Comparison of ENCODE assay signal across 1 cellular context in genomic region chr9:131361202-131361833, GRCh38.
TF ChIP-seq lines count a peak whose summit lies in the region.

No MANE protein-coding gene starts in this region.

TF ChIP-seq in K562, 482 proteins besides CTCF, POLR2A, EP300 and RAD21 (continued from another document and continues in another):
- peak in 1 of 2 experiments; percentile 55; a peak in 1 of 4 replicates for TF ChIP-seq ZNF639 (CRISPR knock-in tag; conservative IDR thresholded peaks at IDR 0.05 in 1 of 2, IDR thresholded peaks at IDR 0.05 in 1 of 2)
- TF ChIP-seq NFE2L1 (tag; IDR thresholded peaks at IDR 0.05; ENCODE audit: borderline replicate concordance, low read depth), result no peak
- no peak for TF ChIP-seq ZC3H11A (IDR thresholded peaks at IDR 0.05; ENCODE audit: low read depth, low read length)
- 0 out of 2 replicates have a peak, but pooled peaks have one; percentile 16 for TF ChIP-seq ATF7 (IDR thresholded peaks at IDR 0.05)
- TF ChIP-seq REST (CRISPR knock-in tag; IDR thresholded peaks at IDR 0.05; ENCODE audit: low read depth), result no peak
- TF ChIP-seq ZEB2 (IDR thresholded peaks at IDR 0.05), result peak; percentile 81
- no peak for TF ChIP-seq GATAD2B (IDR thresholded peaks at IDR 0.05; ENCODE audit: borderline replicate concordance)
- no peak for TF ChIP-seq ZNF282 (CRISPR knock-in tag; IDR thresholded peaks at IDR 0.05)
- no peak for TF ChIP-seq TFAM (CRISPR knock-in tag; conservative IDR thresholded peaks at IDR 0.05)
- no peak for TF ChIP-seq ZNF57 (CRISPR knock-in tag; IDR thresholded peaks at IDR 0.05)
- TF ChIP-seq EHMT2 (IDR thresholded peaks at IDR 0.05), result no peak
- TF ChIP-seq NRF1 (conservative IDR thresholded peaks at IDR 0.05 in 1 of 2, IDR thresholded peaks at IDR 0.05 in 1 of 2), result peak; percentile 81 to 85
- no peak for TF ChIP-seq ZNF444 (CRISPR knock-in tag; IDR thresholded peaks at IDR 0.05)
- TF ChIP-seq TCF7L2 (IDR thresholded peaks at IDR 0.05; ENCODE audit: low read depth, low read length), result no peak
- TF ChIP-seq ZNF584 (CRISPR knock-in tag; IDR thresholded peaks at IDR 0.05; ENCODE audit: low read depth), result no peak
- 0 out of 2 replicates have a peak, but pooled peaks have one; percentile 28 for TF ChIP-seq ETV1 (tag; conservative IDR thresholded peaks at IDR 0.05; ENCODE audit: low read depth)
- peak; percentile 33; the same call in 1 of the 2 replicates for TF ChIP-seq CUX1 (CRISPR knock-in tag; IDR thresholded peaks at IDR 0.05)
- TF ChIP-seq CBX2 (IDR thresholded peaks at IDR 0.05; ENCODE audit: insufficient read depth, low read length, poor library complexity, severe bottlenecking), result no peak
- no peak for TF ChIP-seq HOXB6 (CRISPR knock-in tag; IDR thresholded peaks at IDR 0.05; ENCODE audit: borderline replicate concordance)
- TF ChIP-seq KLF6 (CRISPR knock-in tag; IDR thresholded peaks at IDR 0.05; ENCODE audit: borderline replicate concordance), result no peak
- no peak for TF ChIP-seq TRIM28 (IDR thresholded peaks at IDR 0.05)
- TF ChIP-seq JUN (IDR thresholded peaks at IDR 0.05; ENCODE audit: borderline replicate concordance, low read depth, low read length), result no peak
- TF ChIP-seq JUN (CRISPR knock-in tag; IDR thresholded peaks at IDR 0.05; ENCODE audit: borderline replicate concordance), result no peak
- TF ChIP-seq FOXP1 (CRISPR knock-in tag; IDR thresholded peaks at IDR 0.05), result no peak
- peak; percentile 83 for TF ChIP-seq NFIC (IDR thresholded peaks at IDR 0.05)
- TF ChIP-seq UBTF (IDR thresholded peaks at IDR 0.05; ENCODE audit: borderline replicate concordance in 1 of 2, low read depth in 2 of 2, low read length in 2 of 2), result no peak
- TF ChIP-seq ARID2 (IDR thresholded peaks at IDR 0.05), result no peak
- TF ChIP-seq DACH1 (IDR thresholded peaks at IDR 0.05; ENCODE audit: partially characterized antibody), result peak; percentile 41
- no peak for TF ChIP-seq CREBBP (IDR thresholded peaks at IDR 0.05; ENCODE audit: low read depth, low read length)
- peak; percentile 55 for TF ChIP-seq ARID1B (IDR thresholded peaks at IDR 0.05)
- no peak for TF ChIP-seq BCL6 (CRISPR knock-in tag; IDR thresholded peaks at IDR 0.05)
- TF ChIP-seq DPF2 (IDR thresholded peaks at IDR 0.05), result peak; percentile 62; the same call in 1 of the 2 replicates
- TF ChIP-seq ZNF133 (CRISPR knock-in tag; IDR thresholded peaks at IDR 0.05), result no peak
- TF ChIP-seq NFE2 (IDR thresholded peaks at IDR 0.05; ENCODE audit: low read depth), result peak; percentile 89
- no peak for TF ChIP-seq POU5F1 (IDR thresholded peaks at IDR 0.05; ENCODE audit: borderline replicate concordance, low read depth, low read length, partially characterized antibody)
- no peak for TF ChIP-seq NR4A1 (CRISPR knock-in tag; IDR thresholded peaks at IDR 0.05)
- TF ChIP-seq NR4A1 (tag; IDR thresholded peaks at IDR 0.05), result 0 out of 2 replicates have a peak, but pooled peaks have one; percentile 20
- TF ChIP-seq HNRNPL (IDR thresholded peaks at IDR 0.05; ENCODE audit: low read depth, low read length), result no peak
- TF ChIP-seq NBN (IDR thresholded peaks at IDR 0.05; ENCODE audit: low read depth), result no peak
- peak; percentile 49 to 67 for TF ChIP-seq E2F6 (IDR thresholded peaks at IDR 0.05; ENCODE audit: borderline replicate concordance in 1 of 2, extremely low read depth in 1 of 2, insufficient read depth in 1 of 2, insufficient read length in 1 of 2, low read depth in 1 of 2, low read length in 1 of 2, poor library complexity in 1 of 2, severe bottlenecking in 1 of 2)
- no peak for TF ChIP-seq SRSF7 (optimal IDR thresholded peaks at IDR 0.05; ENCODE audit: low read depth, low read length)
- TF ChIP-seq SFPQ (IDR thresholded peaks at IDR 0.05; ENCODE audit: low read depth, low read length), result no peak
- TF ChIP-seq RBM22 (IDR thresholded peaks at IDR 0.05; ENCODE audit: low read depth, low read length, poor library complexity, severe bottlenecking), result no peak
- peak; percentile 61; the same call in 1 of the 2 replicates for TF ChIP-seq SMARCE1 (IDR thresholded peaks at IDR 0.05)
- no peak for TF ChIP-seq ZNF431 (CRISPR knock-in tag; IDR thresholded peaks at IDR 0.05)
